In genomic region chr7:131431289-131431688, GRCh38 we compare ENCODE assay signal across 9 cellular contexts.
DNase-seq lines count a peak whose midpoint lies in the region; ATAC-seq and TF ChIP-seq lines count a peak whose summit lies in the region.
"Had no signal": no experiment of that assay in that cellular context is flagged by ENCODE, and none has a peak within 500 bp of the region (broad histone marks: within the 10 kb centered on the region; RNA-seq: fewer than 3 reads in every experiment).

No MANE protein-coding gene starts in this region.

- no peak for TF ChIP-seq CTCF in WTC11 (IDR thresholded peaks at IDR 0.05)

- H3K27ac Mint-ChIP-seq in WTC11 = peak overlapping the region; percentile 86; the same call in 1 of the 2 replicates
- H3K27ac Mint-ChIP-seq: activated T-helper 1 cell treated with anti-CD3 and anti-CD28 coated beads, Interleukin-12 subunit alpha, Interleukin-12 subunit beta, Interleukin-2, Interleukin-4 antibody, amounts not matched to agents 30 ng/mL and 10 ng/mL and 1 ng/mL, durations not matched to agents 14 hours and 24 hours and 36 hours; T-cell had no signal

- peaks cover 4% of the 10 kb centered on the region; the same call in 1 of the 2 replicates for H3K9me3 Mint-ChIP-seq in WTC11
- H3K9me3 Mint-ChIP-seq: activated T-helper 1 cell treated with anti-CD3 and anti-CD28 coated beads, Interleukin-12 subunit alpha, Interleukin-12 subunit beta, Interleukin-2, Interleukin-4 antibody, amounts not matched to agents 30 ng/mL and 10 ng/mL and 1 ng/mL, durations not matched to agents 14 hours and 24 hours and 36 hours; T-cell had no signal

- H3K27me3 Mint-ChIP-seq in WTC11 (ENCODE audit: low read depth) = no peaks in the 10 kb centered on the region
- H3K27me3 Mint-ChIP-seq: T-cell had no signal

- peak overlapping the region; percentile 93 for H3K27ac ChIP-seq in temporal lobe (ENCODE audit: low read depth, low read length)

- no peaks in the 10 kb centered on the region for H3K4me1 Mint-ChIP-seq in WTC11

- CTCF ChIA-PET in WTC11 (lab: Charles Lee) = no interaction called here

- intact Hi-C loops in left ventricle myocardium superior (cut with micrococcal nuclease) = no loop called here

- DNase-seq in NCI-H1105 treated with DMSO at 0.1 percent for 48 hours (lab: John Stamatoyannopoulos, UW) (peak; percentile 99), WTC11 (ENCODE audit: low spot score) (no peak), left ventricle myocardium superior (peak; percentile 38), HuH-7.5 (ENCODE audit: low spot score) (no peak)
- DNase-seq: T-cell had no signal

- H3K4me3 Mint-ChIP-seq in WTC11 = no peak overlapping the region
- H3K4me3 Mint-ChIP-seq: activated T-helper 1 cell treated with anti-CD3 and anti-CD28 coated beads, Interleukin-12 subunit alpha, Interleukin-12 subunit beta, Interleukin-2, Interleukin-4 antibody, amounts not matched to agents 30 ng/mL and 10 ng/mL and 1 ng/mL, durations not matched to agents 14 hours and 24 hours and 36 hours; T-cell had no signal

- POLR2A ChIA-PET in WTC11 (lab: Charles Lee) = no interaction called here

- ATAC-seq in WTC11 = no peak
- ATAC-seq in left ventricle myocardium superior = peak; percentile 94
- no peak for ATAC-seq in HG02610 (IDR thresholded peaks at IDR 0.05; ENCODE audit: unreplicated experiment)
- ATAC-seq in GM18870 (IDR thresholded peaks at IDR 0.05; ENCODE audit: unreplicated experiment) = no peak
- ATAC-seq: T-cell had no signal

- H3K36me3 Mint-ChIP-seq in WTC11 = peaks cover 18% of the 10 kb centered on the region

TF ChIP-seq in WTC11, 78 proteins besides CTCF, POLR2A, EP300 and RAD21:
- TF ChIP-seq GTF2I (CRISPR knock-in tag; conservative IDR thresholded peaks at IDR 0.05) (no peak), NR3C1 (CRISPR knock-in tag; conservative IDR thresholded peaks at IDR 0.05; ENCODE audit: low read depth) (no peak)

Comparison
In these comparisons a context has a peak if more than half of its experiments do, and no peak if none do; other contexts are left out.
1. DNase-seq: peak in NCI-H1105 treated with DMSO at 0.1 percent for 48 hours (single experiment) and left ventricle myocardium superior (single experiment); none in WTC11 (single experiment) and HuH-7.5 (single experiment).